ENCODE assay signal across 23 cellular contexts in genomic region chr2:162106146-162106551, GRCh38. TPM values are rescaled to one million over a fixed set of nuclear protein-coding genes. Genes with fewer than 3 reads are reported as not detected.
DNase-seq lines count a peak whose midpoint lies in the region; ATAC-seq and TF ChIP-seq lines count a peak whose summit lies in the region.
"Had no signal": no experiment of that assay in that cellular context is flagged by ENCODE, and none has a peak within 500 bp of the region (broad histone marks: within the 10 kb centered on the region; RNA-seq: fewer than 3 reads in every experiment).

No MANE protein-coding gene starts in this region.

- H4K20me1 ChIP-seq in IMR-90 (ENCODE audit: insufficient read depth, low read length) (no peaks in the 10 kb centered on the region), hepatocyte (ENCODE audit: insufficient read depth, poor library complexity, severe bottlenecking) (no peaks in the 10 kb centered on the region)

- ATAC-seq in IMR-90 (ENCODE audit: low read depth) (peak; percentile 73), psoas muscle (no peak)
- ATAC-seq: activated CD4-positive, alpha-beta T cell treated with anti-CD3 and anti-CD28 coated beads for 36 hours; HepG2; naive thymus-derived CD4-positive, alpha-beta T cell; Panc1 had no signal

- POLR2A ChIA-PET in IMR-90 (lab: Charles Lee; ENCODE audit: unreplicated experiment), result no interaction called here

- H3K4me1 ChIP-seq in IMR-90 (ENCODE audit: control insufficient read depth, insufficient read depth, low read length), result no peaks in the 10 kb centered on the region
- no peaks in the 10 kb centered on the region for H3K4me1 ChIP-seq in mesenchymal stem cell (ENCODE audit: control insufficient read depth, insufficient read depth, low read depth, low read length)
- peaks cover 6% of the 10 kb centered on the region for H3K4me1 ChIP-seq in hepatocyte (ENCODE audit: insufficient read depth)
- H3K4me1 ChIP-seq in psoas muscle, result no peaks in the 10 kb centered on the region

- in situ Hi-C loops in IMR-90 (cut with MboI; ENCODE audit: low sequenced_read_pairs), result no loop called here

- H3K4ac ChIP-seq in IMR-90 (ENCODE audit: low read depth, low read length) (no peak overlapping the region), mesenchymal stem cell (ENCODE audit: low read depth in 1 of 2, low read length in 2 of 2) (no peak overlapping the region)

- no peaks in the 10 kb centered on the region for H3K9me3 ChIP-seq in IMR-90 (ENCODE audit: control insufficient read depth, insufficient read depth, low read length)
- no peaks in the 10 kb centered on the region for H3K9me3 ChIP-seq in mesenchymal stem cell (ENCODE audit: control insufficient read depth, low read length)
- no peaks in the 10 kb centered on the region for H3K9me3 ChIP-seq in hepatocyte (ENCODE audit: low read depth)
- H3K9me3 ChIP-seq in psoas muscle, result no peaks in the 10 kb centered on the region
- H3K9me3 ChIP-seq: ovary, transverse colon had no signal

- no peak for TF ChIP-seq RAD21 in IMR-90 (IDR thresholded peaks at IDR 0.05; ENCODE audit: low read length)

- no peak overlapping the region for H3K18ac ChIP-seq in IMR-90 (ENCODE audit: low read depth, low read length)
- no peak overlapping the region for H3K18ac ChIP-seq in mesenchymal stem cell (ENCODE audit: low read depth in 1 of 2, low read length in 2 of 2)

- CTCF ChIA-PET in IMR-90 (lab: Yijun Ruan, JAX), result no interaction called here

- H3K9me1 ChIP-seq in IMR-90 (ENCODE audit: insufficient read depth, low read length), result peaks cover 5% of the 10 kb centered on the region; the same call in 1 of the 2 replicates

- H2BK120ac ChIP-seq in IMR-90 (ENCODE audit: low read depth, low read length) (no peak overlapping the region), mesenchymal stem cell (ENCODE audit: low read depth, low read length) (no peak overlapping the region)

- H3K56ac ChIP-seq in IMR-90 (ENCODE audit: extremely low read depth, insufficient read depth, low read length), result no peak overlapping the region

- H3K79me1 ChIP-seq in IMR-90 (ENCODE audit: low read depth in 1 of 2, low read length in 2 of 2) (no peaks in the 10 kb centered on the region), mesenchymal stem cell (replicated peaks; ENCODE audit: low read length, poor library complexity, severe bottlenecking) (no peaks in the 10 kb centered on the region)

- H2AK5ac ChIP-seq in IMR-90 (ENCODE audit: low read depth, low read length), result no peak overlapping the region
- no peak overlapping the region for H2AK5ac ChIP-seq in mesenchymal stem cell (ENCODE audit: low read length, severe bottlenecking)

- H3K4me2 ChIP-seq in IMR-90 (ENCODE audit: low read depth, low read length) (no peak overlapping the region), mesenchymal stem cell (ENCODE audit: low read length, poor library complexity, severe bottlenecking) (no peak overlapping the region), hepatocyte (no peak overlapping the region)

- dilution Hi-C loops in IMR-90 (cut with HindIII; ENCODE audit: low sequenced_read_pairs, unreplicated experiment), result no loop called here

- no peaks in the 10 kb centered on the region for H3K9me2 ChIP-seq in hepatocyte (replicated peaks; ENCODE audit: insufficient read depth)

- H2BK20ac ChIP-seq in IMR-90 (ENCODE audit: low read depth, low read length), result no peak overlapping the region

- H2BK5ac ChIP-seq in IMR-90 (ENCODE audit: low read depth, low read length, poor library complexity, severe bottlenecking) (no peak overlapping the region), mesenchymal stem cell (ENCODE audit: low read depth, low read length, poor library complexity, severe bottlenecking) (no peak overlapping the region)

- peak; percentile 66 for DNase-seq in AG20443 (ENCODE audit: low spot score)
- DNase-seq in IMR-90, result peak; percentile 25
- DNase-seq in fibroblast of mammary gland (ENCODE audit: low read depth), result peak; percentile 49
- no peak for DNase-seq in mesenchymal stem cell
- no peak for DNase-seq in hepatocyte (ENCODE audit: low spot score)
- DNase-seq in psoas muscle, result no peak
- no peak for DNase-seq in stimulated activated CD4-positive, alpha-beta T cell treated with anti-CD3 and anti-CD28 coated beads, Interleukin-4, amount 100 ng/mL, for 4 hours
- DNase-seq in DMS79 treated with DMSO at 0.1 percent for 48 hours (lab: John Stamatoyannopoulos, UW), result no peak
- DNase-seq: activated CD4-positive, alpha-beta T cell treated with anti-CD3 and anti-CD28 coated beads for 36 hours; caudate nucleus; COR-L47; dorsolateral prefrontal cortex; H7; naive thymus-derived CD4-positive, alpha-beta T cell; NCI-H1436; NCI-H2171 treated with DMSO at 0.1 percent for 48 hours; ovary; stimulated activated CD4-positive, alpha-beta T cell treated with anti-CD3 and anti-CD28 coated beads, Interleukin-2, amount 100 ng/mL, for 24 hours; transverse colon had no signal

- H4K91ac ChIP-seq in IMR-90 (ENCODE audit: insufficient read depth, low read depth, low read length) (no peak overlapping the region), mesenchymal stem cell (ENCODE audit: low read length) (no peak overlapping the region)

- no peaks in the 10 kb centered on the region for H3K79me2 ChIP-seq in hepatocyte

- H3K27me3 ChIP-seq in IMR-90 (ENCODE audit: control insufficient read depth, insufficient read depth, low read length) (no peaks in the 10 kb centered on the region), mesenchymal stem cell (ENCODE audit: control insufficient read depth in 1 of 2, insufficient read depth in 1 of 2, low read length in 2 of 2) (no peaks in the 10 kb centered on the region), hepatocyte (no peaks in the 10 kb centered on the region), psoas muscle (ENCODE audit: insufficient read depth in 3 of 3, low read length in 2 of 3) (no peaks in the 10 kb centered on the region)
- H3K27me3 ChIP-seq: ovary, transverse colon had no signal

- no CpG with 5 or more reads among the region's 3 CpGs for WGBS in IMR-90 (ENCODE audit: extremely low coverage in 2 of 2, insufficient read length in 1 of 2), 2 experiments
- 54% methylated on average over 2 of the region's 3 CpGs for WGBS in mesenchymal stem cell
- 85% methylated on average over 3 of the region's 3 CpGs for WGBS in hepatocyte (ENCODE audit: low lambda C conversion rate, missing lambda C conversion rate)
- WGBS in psoas muscle, 3 donors, result 57 to 62% (median 61%) methylated on average over 3 of the region's 3 CpGs

- H2BK15ac ChIP-seq in IMR-90 (ENCODE audit: low read depth, low read length) (no peak overlapping the region), mesenchymal stem cell (ENCODE audit: low read depth, poor library complexity, severe bottlenecking) (no peak overlapping the region)

- H4K8ac ChIP-seq in IMR-90 (ENCODE audit: low read depth in 2 of 2, low read length in 2 of 2) (no peak overlapping the region), mesenchymal stem cell (ENCODE audit: low read length) (no peak overlapping the region)

- intact Hi-C loops in IMR-90 (cut with micrococcal nuclease), result no loop called here
- intact Hi-C loops in psoas muscle (cut with DNase I), result no loop called here

- no peak overlapping the region for H3K14ac ChIP-seq in IMR-90 (replicated peaks; ENCODE audit: low read depth, low read length)
- no peak overlapping the region for H3K14ac ChIP-seq in mesenchymal stem cell (ENCODE audit: low read length in 2 of 2)

- no peak overlapping the region for H4K5ac ChIP-seq in IMR-90 (ENCODE audit: low read depth, low read length)

- no peak overlapping the region for H3K27ac ChIP-seq in IMR-90 (ENCODE audit: insufficient read depth, low read length)
- H3K27ac ChIP-seq in mesenchymal stem cell (ENCODE audit: low read length, poor library complexity, severe bottlenecking), result no peak overlapping the region
- H3K27ac ChIP-seq in hepatocyte, result no peak overlapping the region
- H3K27ac ChIP-seq in psoas muscle, result no peak overlapping the region
- H3K27ac ChIP-seq: dorsolateral prefrontal cortex, ovary, transverse colon had no signal

- no peak overlapping the region for H2BK12ac ChIP-seq in mesenchymal stem cell (ENCODE audit: low read length in 2 of 2)

- H3K9ac ChIP-seq in IMR-90 (ENCODE audit: low read depth, low read length), result no peak overlapping the region
- H3K9ac ChIP-seq in mesenchymal stem cell (ENCODE audit: low read length), result peak overlapping the region; percentile 11

- TF ChIP-seq POLR2A in IMR-90 (IDR thresholded peaks at IDR 0.05; ENCODE audit: low read depth, low read length), result no peak

- no peak overlapping the region for H3K4me3 ChIP-seq in IMR-90 (ENCODE audit: insufficient read depth, low read depth, low read length)
- H3K4me3 ChIP-seq in fibroblast of mammary gland (ENCODE audit: control insufficient read depth, low read depth, low read length), result no peak overlapping the region
- H3K4me3 ChIP-seq in mesenchymal stem cell (ENCODE audit: insufficient read depth in 1 of 2, low read depth in 1 of 2, low read length in 2 of 2), result no peak overlapping the region
- H3K4me3 ChIP-seq in hepatocyte, result no peak overlapping the region
- no peak overlapping the region for H3K4me3 ChIP-seq in psoas muscle
- H3K4me3 ChIP-seq: dorsolateral prefrontal cortex, ovary, transverse colon had no signal

- no peak for TF ChIP-seq CTCF in IMR-90 (conservative IDR thresholded peaks at IDR 0.05; ENCODE audit: low read depth, low read length)
- TF ChIP-seq CTCF in fibroblast of mammary gland (conservative IDR thresholded peaks at IDR 0.05; ENCODE audit: control insufficient read depth, insufficient read depth, low read depth, low read length), result no peak
- TF ChIP-seq CTCF in hepatocyte (IDR thresholded peaks at IDR 0.05; ENCODE audit: poor library complexity), result no peak
- TF ChIP-seq CTCF in psoas muscle (IDR thresholded peaks at IDR 0.05), result no peak

- H2AK9ac ChIP-seq in IMR-90 (replicated peaks; ENCODE audit: low read depth, low read length, poor library complexity), result no peak overlapping the region

- H3K36me3 ChIP-seq in IMR-90 (ENCODE audit: control insufficient read depth, insufficient read depth, low read length), result no peaks in the 10 kb centered on the region
- no peaks in the 10 kb centered on the region for H3K36me3 ChIP-seq in mesenchymal stem cell (ENCODE audit: control insufficient read depth in 1 of 2, insufficient read depth in 2 of 2, low read depth in 1 of 2, low read length in 2 of 2)
- H3K36me3 ChIP-seq in hepatocyte (replicated peaks; ENCODE audit: insufficient read depth, low read depth), result no peaks in the 10 kb centered on the region
- H3K36me3 ChIP-seq in psoas muscle (ENCODE audit: insufficient read depth in 1 of 2, low read depth in 1 of 2), result no peaks in the 10 kb centered on the region
- H3K36me3 ChIP-seq: ovary, transverse colon had no signal

- H3K23ac ChIP-seq in IMR-90 (ENCODE audit: low read depth, low read length) (no peak overlapping the region), mesenchymal stem cell (ENCODE audit: low read length in 2 of 2) (no peak overlapping the region)

- BruUV-seq in IMR-90 (replicated peaks; lab: Mats Ljungman, UMichigan), result no TSS peak

- H2AFZ ChIP-seq in IMR-90 (replicated peaks; ENCODE audit: low read length, poor library complexity), result no peak overlapping the region
- H2AFZ ChIP-seq in mesenchymal stem cell (ENCODE audit: low read depth, low read length), result no peak overlapping the region
- H2AFZ ChIP-seq in hepatocyte, result no peak overlapping the region

RNA-seq across cellular contexts. Expression of gene DPP4, which starts 32.1 kb away (rescaled TPM):
- total RNA-seq in IMR-90 (2012; rRNA removed), result 19.0 and 24.2 TPM in 2 replicates
- 9.8 and 13.2 TPM in 2 replicates for polyA plus RNA-seq in IMR-90 (2012; rRNA removed)
- polyA plus RNA-seq in IMR-90 (2012; cell fraction: cytosol; rRNA removed), result 3.2 and 3.9 TPM in 2 replicates
- polyA plus RNA-seq in IMR-90 (2012; cell fraction: nucleus; rRNA removed; ENCODE audit: low replicate concordance), result 2.3 and 20.0 TPM in 2 replicates
- 80.0 TPM for polyA plus RNA-seq in mesenchymal stem cell (2013, experiment 1 of 2)
- polyA plus RNA-seq in mesenchymal stem cell (2013, experiment 2 of 2), result 82.7 TPM
- 218 and 256 TPM in 2 replicates for total RNA-seq in hepatocyte
- polyA plus RNA-seq in hepatocyte, result 147 and 149 TPM in 2 replicates
- total RNA-seq in psoas muscle, result 1 to 10 TPM in 3 of 4 donors, under 1 TPM in 1; 0.80 to 3.1 (median 1.4) TPM
- polyA plus RNA-seq in psoas muscle, result under 1 TPM; 0.25 to 0.65 (median 0.59) TPM

RNA-seq across cellular contexts. Expression of gene GCG, which starts 45.9 kb away (rescaled TPM):
- total RNA-seq in IMR-90 (2012; rRNA removed), result not detected in 2 replicates
- polyA plus RNA-seq in IMR-90 (2012; rRNA removed), result not detected in 2 replicates
- not detected in 2 replicates for polyA plus RNA-seq in IMR-90 (2012; cell fraction: cytosol; rRNA removed)
- polyA plus RNA-seq in IMR-90 (2012; cell fraction: nucleus; rRNA removed; ENCODE audit: low replicate concordance), result not detected in 2 replicates
- polyA plus RNA-seq in mesenchymal stem cell (2013, experiment 1 of 2), result not detected
- not detected for polyA plus RNA-seq in mesenchymal stem cell (2013, experiment 2 of 2)
- 19.8 and 21.1 TPM in 2 replicates for total RNA-seq in hepatocyte
- 4.4 and 100 TPM in 2 replicates for polyA plus RNA-seq in hepatocyte
- not detected for total RNA-seq in psoas muscle
- polyA plus RNA-seq in psoas muscle, result under 1 TPM in 2 of 3 donors, not detected in 1; 0.18 to 0.23 TPM
- total RNA-seq: activated CD4-positive, alpha-beta T cell treated with anti-CD3 and anti-CD28 coated beads for 36 hours; activated T-helper 2 cell treated with anti-CD3 and anti-CD28 coated beads, Interferon-gamma antibody, Interleukin-2, Interleukin-4, amounts not matched to agents 10 μg/mL and 5 μg/mL and 100 μg/mL, durations not matched to agents 14 hours and 24 hours and 36 hours; dorsolateral prefrontal cortex; H7; HepG2; lung microvascular endothelial cell; naive thymus-derived CD4-positive, alpha-beta T cell had no signal
- polyA plus RNA-seq: HepG2; naive thymus-derived CD4-positive, alpha-beta T cell; ovary had no signal

Comparison
In these comparisons a context has a peak if more than half of its experiments do, and no peak if none do; other contexts are left out.
1. DNase-seq: peak in AG20443 (single experiment), IMR-90 (single experiment) and fibroblast of mammary gland (single experiment); none in mesenchymal stem cell (single experiment), hepatocyte (single experiment), psoas muscle (0 of 2), stimulated activated CD4-positive, alpha-beta T cell treated with anti-CD3 and anti-CD28 coated beads, Interleukin-4, amount 100 ng/mL, for 4 hours (0 of 2) and DMS79 treated with DMSO at 0.1 percent for 48 hours (single experiment).
2. RNA of gene GCG, which starts 45.9 kb away (total RNA-seq): 19.8 to 21.1 TPM in hepatocyte; not detected in IMR-90 and not detected in psoas muscle; every median in the first group is over 10 times any median in the second.